In genomic region chr4:6232836-6233785, GRCh38 we compare ENCODE assay signal across 2 cellular contexts.
TF ChIP-seq lines count a peak whose summit lies in the region.

No MANE protein-coding gene starts in this region.

TF ChIP-seq in GM23338, 12 proteins besides CTCF, POLR2A, EP300 and RAD21:
- TF ChIP-seq ZNF462 (CRISPR knock-in tag; IDR thresholded peaks at IDR 0.05) (no peak), ZNF114 (CRISPR knock-in tag; IDR thresholded peaks at IDR 0.05) (no peak), NANOG (IDR thresholded peaks at IDR 0.05; ENCODE audit: borderline replicate concordance) (no peak), POLR2AphosphoS5 (IDR thresholded peaks at IDR 0.05; ENCODE audit: low read depth) (no peak), CREB1 (CRISPR knock-in tag; IDR thresholded peaks at IDR 0.05; ENCODE audit: low read depth) (no peak), EZH2phosphoT487 (IDR thresholded peaks at IDR 0.05; ENCODE audit: unreplicated experiment) (no peak), STAT1 (IDR thresholded peaks at IDR 0.05; ENCODE audit: unreplicated experiment) (no peak), EZH2 (IDR thresholded peaks at IDR 0.05; ENCODE audit: low read depth, unreplicated experiment) (no peak), JUNB (IDR thresholded peaks at IDR 0.05; ENCODE audit: unreplicated experiment) (no peak), ZNF331 (CRISPR knock-in tag; IDR thresholded peaks at IDR 0.05; ENCODE audit: low read depth) (no peak)
- TF ChIP-seq, protein P1, sequence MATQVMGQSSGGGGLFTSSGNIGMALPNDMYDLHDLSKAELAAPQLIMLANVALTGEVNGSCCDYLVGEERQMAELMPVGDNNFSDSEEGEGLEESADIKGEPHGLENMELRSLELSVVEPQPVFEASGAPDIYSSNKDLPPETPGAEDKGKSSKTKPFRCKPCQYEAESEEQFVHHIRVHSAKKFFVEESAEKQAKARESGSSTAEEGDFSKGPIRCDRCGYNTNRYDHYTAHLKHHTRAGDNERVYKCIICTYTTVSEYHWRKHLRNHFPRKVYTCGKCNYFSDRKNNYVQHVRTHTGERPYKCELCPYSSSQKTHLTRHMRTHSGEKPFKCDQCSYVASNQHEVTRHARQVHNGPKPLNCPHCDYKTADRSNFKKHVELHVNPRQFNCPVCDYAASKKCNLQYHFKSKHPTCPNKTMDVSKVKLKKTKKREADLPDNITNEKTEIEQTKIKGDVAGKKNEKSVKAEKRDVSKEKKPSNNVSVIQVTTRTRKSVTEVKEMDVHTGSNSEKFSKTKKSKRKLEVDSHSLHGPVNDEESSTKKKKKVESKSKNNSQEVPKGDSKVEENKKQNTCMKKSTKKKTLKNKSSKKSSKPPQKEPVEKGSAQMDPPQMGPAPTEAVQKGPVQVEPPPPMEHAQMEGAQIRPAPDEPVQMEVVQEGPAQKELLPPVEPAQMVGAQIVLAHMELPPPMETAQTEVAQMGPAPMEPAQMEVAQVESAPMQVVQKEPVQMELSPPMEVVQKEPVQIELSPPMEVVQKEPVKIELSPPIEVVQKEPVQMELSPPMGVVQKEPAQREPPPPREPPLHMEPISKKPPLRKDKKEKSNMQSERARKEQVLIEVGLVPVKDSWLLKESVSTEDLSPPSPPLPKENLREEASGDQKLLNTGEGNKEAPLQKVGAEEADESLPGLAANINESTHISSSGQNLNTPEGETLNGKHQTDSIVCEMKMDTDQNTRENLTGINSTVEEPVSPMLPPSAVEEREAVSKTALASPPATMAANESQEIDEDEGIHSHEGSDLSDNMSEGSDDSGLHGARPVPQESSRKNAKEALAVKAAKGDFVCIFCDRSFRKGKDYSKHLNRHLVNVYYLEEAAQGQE (IDR thresholded peaks at IDR 0.05; ENCODE audit: unreplicated experiment) = no peak
- TF ChIP-seq, protein P2, sequence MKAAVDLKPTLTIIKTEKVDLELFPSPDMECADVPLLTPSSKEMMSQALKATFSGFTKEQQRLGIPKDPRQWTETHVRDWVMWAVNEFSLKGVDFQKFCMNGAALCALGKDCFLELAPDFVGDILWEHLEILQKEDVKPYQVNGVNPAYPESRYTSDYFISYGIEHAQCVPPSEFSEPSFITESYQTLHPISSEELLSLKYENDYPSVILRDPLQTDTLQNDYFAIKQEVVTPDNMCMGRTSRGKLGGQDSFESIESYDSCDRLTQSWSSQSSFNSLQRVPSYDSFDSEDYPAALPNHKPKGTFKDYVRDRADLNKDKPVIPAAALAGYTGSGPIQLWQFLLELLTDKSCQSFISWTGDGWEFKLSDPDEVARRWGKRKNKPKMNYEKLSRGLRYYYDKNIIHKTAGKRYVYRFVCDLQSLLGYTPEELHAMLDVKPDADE (IDR thresholded peaks at IDR 0.05) = no peak

TF ChIP-seq in H1, 55 proteins besides CTCF, POLR2A, EP300 and RAD21:
- no peak for TF ChIP-seq SAP30 (IDR thresholded peaks at IDR 0.05; ENCODE audit: insufficient read depth, insufficient replicate concordance, low read length)
- TF ChIP-seq SP4 (IDR thresholded peaks at IDR 0.05; ENCODE audit: low read length) = no peak
- no peak for TF ChIP-seq KDM1A (IDR thresholded peaks at IDR 0.05; ENCODE audit: borderline replicate concordance, low read length)
- TF ChIP-seq JUN (IDR thresholded peaks at IDR 0.05; ENCODE audit: low read depth, low read length) = no peak
- no peak for TF ChIP-seq RFX5 (IDR thresholded peaks at IDR 0.05; ENCODE audit: borderline replicate concordance, low read depth, low read length)
- TF ChIP-seq SP2 (IDR thresholded peaks at IDR 0.05; ENCODE audit: low read length) = no peak
- TF ChIP-seq E2F6 (IDR thresholded peaks at IDR 0.05) = no peak
- no peak for TF ChIP-seq NANOG (IDR thresholded peaks at IDR 0.05; ENCODE audit: insufficient read depth, low read depth, low read length, poor library complexity, severe bottlenecking)
- no peak for TF ChIP-seq EGR1 (IDR thresholded peaks at IDR 0.05; ENCODE audit: borderline replicate concordance, low read depth, low read length)
- TF ChIP-seq CBX5 (IDR thresholded peaks at IDR 0.05; ENCODE audit: low read depth, low read length) = no peak
- TF ChIP-seq TEAD4 (IDR thresholded peaks at IDR 0.05; ENCODE audit: low read depth, low read length) = no peak
- TF ChIP-seq RBBP5 (IDR thresholded peaks at IDR 0.05; ENCODE audit: borderline replicate concordance, low read depth, low read length) = no peak
- no peak for TF ChIP-seq KDM4A (IDR thresholded peaks at IDR 0.05; ENCODE audit: low read depth, low read length, severe bottlenecking)
- no peak for TF ChIP-seq BRCA1 (IDR thresholded peaks at IDR 0.05; ENCODE audit: low read depth, low read length)
